8 cellular contexts compared by ENCODE assay signal in the genomic region with DNA sequence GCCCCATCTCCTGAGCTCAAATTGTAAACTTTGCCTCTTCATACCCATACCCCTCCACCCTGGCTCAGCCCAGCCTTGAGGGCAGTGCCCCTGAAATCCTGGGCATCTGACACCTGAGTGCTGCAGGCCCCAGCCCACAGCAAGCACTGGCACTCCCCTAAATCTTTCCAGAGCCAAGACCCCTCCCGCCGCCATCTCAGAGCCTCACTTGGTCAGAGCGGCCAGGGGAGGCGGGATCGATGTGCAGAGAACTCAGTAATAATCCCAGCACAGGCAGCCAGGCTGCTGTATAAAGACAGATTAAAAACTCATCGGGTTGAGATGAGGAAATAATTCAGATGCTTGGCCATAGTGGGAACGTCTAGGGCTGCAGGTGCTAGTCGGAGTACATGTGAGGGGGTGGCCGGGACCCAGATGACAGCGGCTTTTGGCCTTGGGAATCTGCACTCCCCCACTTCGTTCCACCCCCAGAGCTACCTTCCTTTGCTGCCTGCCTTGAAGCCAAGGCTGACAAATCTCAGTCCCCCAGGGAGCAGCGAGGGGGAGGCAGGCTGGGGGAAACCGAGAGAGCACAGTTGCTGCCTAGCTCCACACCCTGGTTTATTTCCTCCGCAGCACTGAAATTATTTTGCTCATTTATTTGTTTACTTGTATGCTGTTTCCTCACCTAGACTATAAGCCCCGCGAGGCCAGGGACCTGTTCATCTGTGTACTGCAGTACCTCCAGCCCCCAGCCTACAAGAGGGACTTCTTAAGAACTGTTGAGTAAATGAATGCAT. TPM values are rescaled to one million over a fixed set of nuclear protein-coding genes. Genes with fewer than 3 reads are reported as not detected.
DNase-seq lines count a peak whose midpoint lies in the region; ATAC-seq and TF ChIP-seq lines count a peak whose summit lies in the region.

No MANE protein-coding gene starts in this region.

- H3K9me3 ChIP-seq in ascending aorta (no peaks in the 10 kb centered on the region), skeletal muscle tissue (ENCODE audit: control insufficient read depth in 3 of 3, low read length in 3 of 3) (no peaks in the 10 kb centered on the region)

- ATAC-seq in HG02943 (IDR thresholded peaks at IDR 0.05; ENCODE audit: low read depth, unreplicated experiment) = peak; percentile 54

- H3K4me1 ChIP-seq in ascending aorta (peaks cover 3 to 13% of the 10 kb centered on the region in 2 donors), skeletal muscle tissue (ENCODE audit: control insufficient read depth in 3 of 3, insufficient read depth in 3 of 3, low read length in 3 of 3) (peaks cover 9 to 21% (median 18%) of the 10 kb centered on the region in 3 donors)

- peak; percentile 64 for DNase-seq in activated CD8-positive, alpha-beta memory T cell treated with anti-CD3 and anti-CD28 coated beads for 24 hours
- no peak for DNase-seq in activated CD8-positive, alpha-beta memory T cell treated with anti-CD3 and anti-CD28 coated beads, Interleukin-2, amount 50 U/mL, for 48 hours
- no peak for DNase-seq in ascending aorta (ENCODE audit: low spot score in 2 of 2)
- no peak for DNase-seq in NCI-H2029 treated with DMSO at 0.1 percent for 48 hours (lab: John Stamatoyannopoulos, UW)
- DNase-seq in DMS153 (lab: John Stamatoyannopoulos, UW) = no peak
- no peak for DNase-seq in NCI-H2081 treated with DMSO at 0.1 percent for 48 hours (lab: John Stamatoyannopoulos, UW)

- no peak overlapping the region for H3K27ac ChIP-seq in ascending aorta
- no peak overlapping the region for H3K27ac ChIP-seq in skeletal muscle tissue (ENCODE audit: low read depth, low read length)

- H3K36me3 ChIP-seq in ascending aorta (no peaks in the 10 kb centered on the region), skeletal muscle tissue (ENCODE audit: control insufficient read depth in 3 of 3, insufficient read depth in 3 of 3, low read length in 3 of 3) (no peaks in the 10 kb centered on the region)

- no peak for TF ChIP-seq CTCF in ascending aorta (IDR thresholded peaks at IDR 0.05)

- H3K27me3 ChIP-seq in ascending aorta (peaks cover 15% of the 10 kb centered on the region), skeletal muscle tissue (ENCODE audit: control insufficient read depth in 3 of 3, insufficient read depth in 3 of 3, low read length in 3 of 3) (peaks cover 66 to 79% (median 74%) of the 10 kb centered on the region in 3 donors)

- peak overlapping the region in 1 of 3 donors; percentile 16 for H3K9ac ChIP-seq in skeletal muscle tissue (ENCODE audit: low read depth in 1 of 3, low read length in 3 of 3)

- intact Hi-C loops in ascending aorta (cut with DNase I) = loop anchor here (1.0 kb wide), 1 partner anchor 178 kb away; no protein-coding TSS in a partner anchor

- H3K4me3 ChIP-seq in ascending aorta = peak overlapping the region; percentile 58 to 62
- peak overlapping the region in 2 of 3 donors; percentile 69 to 71 for H3K4me3 ChIP-seq in skeletal muscle tissue (ENCODE audit: low read length in 3 of 3)

RNA-seq across cellular contexts. Expression of a gene that starts 19.5 kb away (rescaled TPM):
- 55.5 TPM for total RNA-seq in ascending aorta
- 5.2 TPM for total RNA-seq in skeletal muscle tissue

RNA-seq across cellular contexts. Expression of a gene that starts 50.3 kb away (rescaled TPM):
- 127 TPM for total RNA-seq in ascending aorta
- total RNA-seq in skeletal muscle tissue = 5.2 TPM

Comparison
In these comparisons a context has a peak if more than half of its experiments do, and no peak if none do; other contexts are left out.
1. RNA of a gene that starts 50.3 kb away (total RNA-seq): 127 TPM in ascending aorta (single experiment); 5.2 TPM in skeletal muscle tissue (single experiment); every median in the first group is over 10 times any median in the second.